ENCODE assay signal across 8 cellular contexts in genomic region chr17:28571255-28572122, GRCh38. TPM values are rescaled to one million over a fixed set of nuclear protein-coding genes. Genes with fewer than 3 reads are reported as not detected.
A peak's percentile ranks its signal among the peaks of the same experiment; 100 is the strongest.
DNase-seq lines count a peak whose midpoint lies in the region; FAIRE-seq and TF ChIP-seq lines count a peak whose summit lies in the region.

TSS of gene PIGS (minus strand) at chr17:28571524. CDS start at chr17:28571496, 28 bp downstream.

- no peak for FAIRE-seq in frontal cortex (lab: Jason Lieb, UNC)

- H3K14ac ChIP-seq in neuronal stem cell (ENCODE audit: low read length) = no peak within 1 kb of the TSS

- peak within 1 kb of the TSS; percentile 88 for H3K18ac ChIP-seq in neuronal stem cell (ENCODE audit: low read length)

- no peak for TF ChIP-seq CTCF in HEK293 (tag by site-specific recombination; IDR thresholded peaks at IDR 0.05)

- intact Hi-C loops in activated naive CD4-positive, alpha-beta T cell treated with anti-CD3 and anti-CD28 coated beads for 36 hours (cut with micrococcal nuclease) = loop anchor here (1.0 to 10.0 kb wide), 6 partner anchors 22 to 527 kb away; partner anchors contain the start of genes BLTP2, IFT20, NLK and PHF12

- peak within 1 kb of the TSS; percentile 73 for H3K4me3 ChIP-seq in HEK293 (ENCODE audit: low read depth, low read length)
- H3K4me3 ChIP-seq in neuronal stem cell (ENCODE audit: low read length in 2 of 2) = peak within 1 kb of the TSS; percentile 70 to 94
- peak within 1 kb of the TSS; percentile 83 to 98 (median 92) for H3K4me3 ChIP-seq in subcutaneous abdominal adipose tissue (ENCODE audit: low read depth in 1 of 5, low read length in 5 of 5)

- no peaks in the 10 kb centered on the region for H3K9me3 Mint-ChIP-seq in activated naive CD4-positive, alpha-beta T cell treated with anti-CD3 and anti-CD28 coated beads for 36 hours

- H3K4me1 ChIP-seq in HEK293 (ENCODE audit: control insufficient read depth, insufficient read depth, low read length) (peaks cover 11% of the 10 kb centered on the region), neuronal stem cell (ENCODE audit: control insufficient read depth in 2 of 2, insufficient read depth in 1 of 2, low read depth in 1 of 2, low read length in 2 of 2) (peaks cover 0 to 2% of the 10 kb centered on the region in 2 donors), subcutaneous abdominal adipose tissue (ENCODE audit: control insufficient read depth in 5 of 5, insufficient read depth in 5 of 5, low read length in 5 of 5) (peaks cover 7 to 49% (median 44%) of the 10 kb centered on the region in 5 donors)

- peaks cover 33 to 38% of the 10 kb centered on the region in 2 experiments for H3K36me3 ChIP-seq in HEK293 (ENCODE audit: control insufficient read depth in 2 of 2, insufficient read depth in 1 of 2, low read length in 2 of 2)
- peaks cover 0 to 21% of the 10 kb centered on the region in 2 donors for H3K36me3 ChIP-seq in neuronal stem cell (replicated peaks in 1 of 2; ENCODE audit: control insufficient read depth in 2 of 2, insufficient read depth in 2 of 2, low read length in 2 of 2)
- H3K36me3 ChIP-seq in subcutaneous abdominal adipose tissue (ENCODE audit: control insufficient read depth in 5 of 5, insufficient read depth in 5 of 5, low read length in 5 of 5) = peaks cover 0 to 7% (median 0%) of the 10 kb centered on the region in 5 donors

- peak within 1 kb of the TSS; percentile 92 for H2AFZ ChIP-seq in neuronal stem cell (ENCODE audit: low read length)

- peak; percentile 91 for DNase-seq in GDM1 (lab: John Stamatoyannopoulos, UW)
- DNase-seq in MV-4-11 (lab: John Stamatoyannopoulos, UW) = peak; percentile 92
- DNase-seq in SK-N-DZ (ENCODE audit: low spot score) = peak; percentile 93
- DNase-seq in activated naive CD4-positive, alpha-beta T cell treated with anti-CD3 and anti-CD28 coated beads for 36 hours = peak; percentile 96
- DNase-seq in frontal cortex (ENCODE audit: low spot score in 2 of 2) = peak; percentile 85 to 97
- DNase-seq in neuronal stem cell (ENCODE audit: low spot score) = peak; percentile 88

- H2BK12ac ChIP-seq in neuronal stem cell (ENCODE audit: low read length) = no peak within 1 kb of the TSS

- H3K27ac ChIP-seq in HEK293 (ENCODE audit: extremely low read depth, low read depth, low read length) (peak within 1 kb of the TSS; percentile 84), neuronal stem cell (replicated peaks; ENCODE audit: low read length) (no peak within 1 kb of the TSS), subcutaneous abdominal adipose tissue (ENCODE audit: low read depth, low read length) (peak within 1 kb of the TSS; percentile 78)

- peak within 1 kb of the TSS; percentile 86 for H3K4me2 ChIP-seq in neuronal stem cell (ENCODE audit: insufficient read depth, low read length, poor library complexity, severe bottlenecking)

- H4K8ac ChIP-seq in neuronal stem cell (ENCODE audit: low read depth, low read length) = peak within 1 kb of the TSS; percentile 6

- H3K27me3 Mint-ChIP-seq in activated naive CD4-positive, alpha-beta T cell treated with anti-CD3 and anti-CD28 coated beads for 36 hours (ENCODE audit: low read depth) = no peaks in the 10 kb centered on the region

- WGBS in neuronal stem cell (ENCODE audit: extremely low coverage in 2 of 2, insufficient read length in 2 of 2, insufficient replicate concordance in 1 of 2), 2 donors = no CpG with 5 or more reads among the region's 57 CpGs

- H3K79me1 ChIP-seq in neuronal stem cell (ENCODE audit: low read depth, low read length) = peaks cover 4% of the 10 kb centered on the region

- H3K4ac ChIP-seq in neuronal stem cell (ENCODE audit: low read length) = no peak within 1 kb of the TSS

- H4K91ac ChIP-seq in neuronal stem cell (ENCODE audit: low read depth, low read length, poor library complexity) = no peak within 1 kb of the TSS

- no peaks in the 10 kb centered on the region for H3K9me3 ChIP-seq in HEK293 (ENCODE audit: control insufficient read depth, insufficient read depth, low read depth, low read length)
- no peaks in the 10 kb centered on the region for H3K9me3 ChIP-seq in neuronal stem cell (replicated peaks in 1 of 2; ENCODE audit: control insufficient read depth in 2 of 2, insufficient read depth in 1 of 2, low read depth in 1 of 2, low read length in 2 of 2)
- no peaks in the 10 kb centered on the region for H3K9me3 ChIP-seq in subcutaneous abdominal adipose tissue (ENCODE audit: control insufficient read depth in 5 of 5, low read length in 5 of 5)

- peaks cover 20% of the 10 kb centered on the region for H3K36me3 Mint-ChIP-seq in activated naive CD4-positive, alpha-beta T cell treated with anti-CD3 and anti-CD28 coated beads for 36 hours (ENCODE audit: low read depth)

- POLR2A ChIA-PET in HEK293 (lab: Yijun Ruan, JAX) = interaction anchor here (0.5 to 3.9 kb wide), 24 partner anchors 9 to 779 kb away, joined by 3 to 68 read pairs (median 7); partner anchors contain the start of genes BLTP2, IFT20, POLDIP2 and RPL23A

- CTCF ChIA-PET in HEK293 (lab: Yijun Ruan, JAX) = interaction anchor here (0.6 to 4.5 kb wide), 9 partner anchors 18 to 76 kb away, joined by 3 to 26 read pairs (median 4); no protein-coding TSS in a partner anchor
- CTCF ChIA-PET in activated naive CD4-positive, alpha-beta T cell treated with anti-CD3 and anti-CD28 coated beads for 36 hours (lab: Charles Lee) = interaction anchor here (0.6 to 3.8 kb wide), 8 partner anchors 14 to 101 kb away, joined by 3 to 24 read pairs (median 3); partner anchors contain the start of gene SPAG5

- H2BK15ac ChIP-seq in neuronal stem cell (ENCODE audit: low read length) = no peak within 1 kb of the TSS

- H3K4me3 Mint-ChIP-seq in activated naive CD4-positive, alpha-beta T cell treated with anti-CD3 and anti-CD28 coated beads for 36 hours = peak within 1 kb of the TSS; percentile 85

- H3K27me3 ChIP-seq in neuronal stem cell (ENCODE audit: control insufficient read depth in 3 of 3, insufficient read depth in 3 of 3, low read depth in 1 of 3, low read length in 3 of 3) (peaks cover 0 to 9% (median 0%) of the 10 kb centered on the region in 3 experiments), subcutaneous abdominal adipose tissue (ENCODE audit: control insufficient read depth in 5 of 5, insufficient read depth in 4 of 5, low read length in 5 of 5) (no peaks in the 10 kb centered on the region)

- H2BK5ac ChIP-seq in neuronal stem cell (ENCODE audit: low read length) = no peak within 1 kb of the TSS

- peak within 1 kb of the TSS; percentile 91 for H3K27ac Mint-ChIP-seq in activated naive CD4-positive, alpha-beta T cell treated with anti-CD3 and anti-CD28 coated beads for 36 hours

- H3K4me1 Mint-ChIP-seq in activated naive CD4-positive, alpha-beta T cell treated with anti-CD3 and anti-CD28 coated beads for 36 hours (ENCODE audit: low read depth) = peaks cover 50% of the 10 kb centered on the region

- peak within 1 kb of the TSS; percentile 83 for H3K23ac ChIP-seq in neuronal stem cell (ENCODE audit: low read depth, low read length, poor library complexity)

- peak within 1 kb of the TSS; percentile 57 for H2AK5ac ChIP-seq in neuronal stem cell (ENCODE audit: low read depth, low read length)

- H2BK120ac ChIP-seq in neuronal stem cell (ENCODE audit: low read depth, low read length) = no peak within 1 kb of the TSS

- H3K9ac ChIP-seq in neuronal stem cell (ENCODE audit: low read depth, low read length, poor library complexity) (peak within 1 kb of the TSS; percentile 82), subcutaneous abdominal adipose tissue (ENCODE audit: low read length in 5 of 5) (peak within 1 kb of the TSS; percentile 48 to 94 (median 90))

TF ChIP-seq in HEK293, 187 proteins besides CTCF, POLR2A, EP300 and RAD21 (continues in another document):
- TF ChIP-seq ZNF580 (tag by site-specific recombination; IDR thresholded peaks at IDR 0.05) (no peak), ZFP41 (tag by site-specific recombination; IDR thresholded peaks at IDR 0.05; ENCODE audit: borderline replicate concordance) (no peak), ZNF555 (tag by site-specific recombination; conservative IDR thresholded peaks at IDR 0.05) (no peak), ZNF2 (tag by site-specific recombination; IDR thresholded peaks at IDR 0.05) (no peak), ZBTB26 (tag by site-specific recombination; optimal IDR thresholded peaks at IDR 0.05) (peak; percentile 53), SCRT1 (tag by site-specific recombination; IDR thresholded peaks at IDR 0.05; ENCODE audit: borderline replicate concordance) (no peak), ZNF16 (tag by site-specific recombination; IDR thresholded peaks at IDR 0.05; ENCODE audit: low read depth) (no peak), ZNF843 (tag by site-specific recombination; IDR thresholded peaks at IDR 0.05) (no peak), ZFP3 (tag by site-specific recombination; IDR thresholded peaks at IDR 0.05; ENCODE audit: low read depth) (no peak), ZNF658 (tag by site-specific recombination; IDR thresholded peaks at IDR 0.05) (no peak), ZNF423 (tag by site-specific recombination; IDR thresholded peaks at IDR 0.05) (no peak)

RNA-seq across cellular contexts. Expression of gene PIGS, which starts in this region (rescaled TPM):
- polyA plus RNA-seq in SK-N-DZ (2014; cell fraction: cytosol; rRNA removed) = 97.7 and 106 TPM in 2 replicates
- polyA plus RNA-seq in SK-N-DZ (2014; cell fraction: nucleus; rRNA removed) = 71.0 and 100 TPM in 2 replicates
- 10 to 100 TPM; 34.8 to 36.0 TPM for total RNA-seq in activated naive CD4-positive, alpha-beta T cell treated with anti-CD3 and anti-CD28 coated beads for 36 hours
- 16.3 TPM for total RNA-seq in frontal cortex
- polyA plus RNA-seq in neuronal stem cell (2013, experiment 1 of 2) = 43.2 TPM
- 43.8 TPM for polyA plus RNA-seq in neuronal stem cell (2013, experiment 2 of 2)
